8 cellular contexts compared by ENCODE assay signal in the genomic region with DNA sequence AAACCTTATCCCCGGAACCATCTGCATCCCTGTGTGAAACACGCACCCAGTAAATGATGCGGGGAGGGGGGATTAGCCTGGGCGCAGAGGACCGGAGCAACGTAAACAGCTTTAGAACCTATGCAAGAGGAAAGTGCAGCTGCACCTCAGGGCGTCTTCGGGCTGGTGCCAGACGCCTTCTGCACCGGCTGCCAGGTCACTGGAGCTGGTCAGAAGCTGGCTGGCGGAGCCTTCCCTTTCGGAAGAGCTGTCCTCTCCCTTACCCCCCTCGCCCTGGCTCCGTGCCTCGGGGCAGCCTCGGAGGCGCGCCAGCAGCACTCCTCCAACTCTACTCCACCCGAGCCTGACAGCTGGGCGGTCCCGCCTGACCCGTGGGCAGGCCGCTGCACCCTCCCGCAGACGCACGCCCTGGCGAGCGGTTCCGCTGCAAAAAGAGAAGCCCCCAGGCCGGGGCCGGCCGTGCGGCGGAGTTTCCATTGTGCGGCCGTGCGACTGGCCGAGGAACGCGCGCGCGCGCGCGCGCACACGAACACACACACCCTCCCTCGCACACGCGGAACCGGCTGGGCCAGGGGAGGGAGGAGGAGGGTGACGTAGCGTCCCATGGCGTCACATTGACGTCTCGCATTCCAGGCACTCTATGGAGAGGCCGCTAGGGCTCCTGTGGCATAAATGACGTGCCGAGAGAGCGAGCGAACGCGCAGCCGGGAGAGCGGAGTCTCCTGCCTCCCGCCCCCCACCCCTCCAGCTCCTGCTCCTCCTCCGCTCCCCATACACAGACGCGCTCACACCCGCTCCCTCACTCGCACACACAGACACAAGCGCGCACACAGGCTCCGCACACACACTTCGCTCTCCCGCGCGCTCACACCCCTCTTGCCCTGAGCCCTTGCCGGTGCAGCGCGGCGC. TPM values are rescaled to one million over a fixed set of nuclear protein-coding genes. Genes with fewer than 3 reads are reported as not detected.
DNase-seq lines count a peak whose midpoint lies in the region; ATAC-seq and TF ChIP-seq lines count a peak whose summit lies in the region.

Gene NR4A3, plus strand, starts transcription at position 699 of the 909 bp plus-strand sequence. CDS start 6,158 bp downstream, outside the sequence.

- H3K4me1 Mint-ChIP-seq in activated T-cell treated with anti-CD3 and anti-CD28 coated beads, Interleukin-2, amount 50 U/mL, for 24 hours (ENCODE audit: low read depth): peaks cover 84% of the 10 kb centered on the region

- H3K9me2 ChIP-seq in PC-9 (ENCODE audit: insufficient read depth): no peaks in the 10 kb centered on the region

- ATAC-seq in GM21576 (IDR thresholded peaks at IDR 0.05; ENCODE audit: unreplicated experiment): peak; percentile 26

- no peaks in the 10 kb centered on the region for H4K20me1 ChIP-seq in PC-9 (ENCODE audit: insufficient read depth)

- peak within 1 kb of the TSS; percentile 94 for H2AFZ ChIP-seq in PC-9

- no peaks in the 10 kb centered on the region for H3K9me3 Mint-ChIP-seq in activated T-cell treated with anti-CD3 and anti-CD28 coated beads, Interleukin-2, amount 50 U/mL, for 24 hours

- peak; percentile 81 for DNase-seq in DMS114 treated with DMSO at 0.1 percent for 48 hours (lab: John Stamatoyannopoulos, UW; ENCODE audit: unreplicated experiment)
- DNase-seq in Jurkat, Clone E6-1 (ENCODE audit: low read depth, low spot score): peak; percentile 95
- DNase-seq in PC-9: peak; percentile 80 to 87
- DNase-seq in activated T-cell treated with anti-CD3 and anti-CD28 coated beads, Interleukin-2, amount 50 U/mL, for 24 hours: peak; percentile 87
- peak; percentile 78 to 81 for DNase-seq in stimulated activated CD8-positive, alpha-beta memory T cell treated with anti-CD3 and anti-CD28 coated beads, Interleukin-7, amount 100 ng/mL, for 1 hour (ENCODE audit: low read depth in 2 of 2)

- no TSS peak for BruUV-seq in PC-9 (replicated peaks; lab: Mats Ljungman, UMichigan)

- peak within 1 kb of the TSS; percentile 99 for H3K27ac Mint-ChIP-seq in activated T-cell treated with anti-CD3 and anti-CD28 coated beads, Interleukin-2, amount 50 U/mL, for 24 hours

- peaks cover 9% of the 10 kb centered on the region; the same call in 1 of the 2 replicates for H3F3A ChIP-seq in PC-9 (ENCODE audit: insufficient read depth, low read depth)

- H3K36me3 Mint-ChIP-seq in activated T-cell treated with anti-CD3 and anti-CD28 coated beads, Interleukin-2, amount 50 U/mL, for 24 hours (ENCODE audit: low read depth): peaks cover 41% of the 10 kb centered on the region

- H3K27me3 ChIP-seq in PC-9 (ENCODE audit: insufficient read depth, low read depth) (peaks cover 20% of the 10 kb centered on the region), esophagus (ENCODE audit: control insufficient read depth in 1 of 2, insufficient read depth in 2 of 2, low read length in 2 of 2) (peaks cover 0 to 13% of the 10 kb centered on the region in 2 donors), muscle layer of colon (ENCODE audit: control insufficient read depth in 1 of 2, insufficient read depth in 2 of 2, low read length in 2 of 2) (peaks cover 9 to 18% of the 10 kb centered on the region in 2 donors)

- WGBS in esophagus, 2 donors: 0 to 1% methylated on average over 66 to 83 of the region's 83 CpGs

- CTCF ChIA-PET in PC-9 (lab: Charles Lee): no interaction called here

- H3K9ac ChIP-seq in muscle layer of colon (ENCODE audit: low read length): peak within 1 kb of the TSS; percentile 98

- no peak for TF ChIP-seq CTCF in PC-9 (conservative IDR thresholded peaks at IDR 0.05)

- H3K36me3 ChIP-seq in PC-9 (ENCODE audit: low read depth): no peaks in the 10 kb centered on the region
- H3K36me3 ChIP-seq in esophagus (ENCODE audit: control insufficient read depth in 2 of 2, insufficient read depth in 2 of 2, low read length in 1 of 2): no peaks in the 10 kb centered on the region
- H3K36me3 ChIP-seq in muscle layer of colon (ENCODE audit: insufficient read depth, low read length): no peaks in the 10 kb centered on the region

- peaks cover 32% of the 10 kb centered on the region for H3K4me1 ChIP-seq in PC-9 (replicated peaks; ENCODE audit: insufficient read depth)
- H3K4me1 ChIP-seq in esophagus (ENCODE audit: control insufficient read depth in 2 of 2, insufficient read depth in 2 of 2, low read length in 1 of 2): peaks cover 0 to 10% of the 10 kb centered on the region in 2 donors
- peaks cover 15% of the 10 kb centered on the region for H3K4me1 ChIP-seq in muscle layer of colon (ENCODE audit: insufficient read depth, low read length)

- H3K4me3 Mint-ChIP-seq in activated T-cell treated with anti-CD3 and anti-CD28 coated beads, Interleukin-2, amount 50 U/mL, for 24 hours: peak within 1 kb of the TSS; percentile 98

- H3K4me3 ChIP-seq in Jurkat, Clone E6-1 (ENCODE audit: low read length): peak within 1 kb of the TSS; percentile 81
- peak within 1 kb of the TSS; percentile 87 for H3K4me3 ChIP-seq in PC-9
- H3K4me3 ChIP-seq in esophagus (ENCODE audit: low read depth in 1 of 2, low read length in 2 of 2): peak within 1 kb of the TSS; percentile 65 to 83
- H3K4me3 ChIP-seq in muscle layer of colon (ENCODE audit: low read depth in 1 of 2, low read length in 2 of 2): peak within 1 kb of the TSS; percentile 92 to 95

- H3K27ac ChIP-seq in PC-9: no peak within 1 kb of the TSS
- H3K27ac ChIP-seq in esophagus (ENCODE audit: low read depth in 2 of 2, low read length in 1 of 2): peak within 1 kb of the TSS; percentile 96 to 98
- H3K27ac ChIP-seq in muscle layer of colon (ENCODE audit: low read depth, low read length): peak within 1 kb of the TSS; percentile 99

- no peaks in the 10 kb centered on the region for H3K79me2 ChIP-seq in PC-9 (ENCODE audit: low read depth)

- H3K27me3 Mint-ChIP-seq in activated T-cell treated with anti-CD3 and anti-CD28 coated beads, Interleukin-2, amount 50 U/mL, for 24 hours: peaks cover 15% of the 10 kb centered on the region

- H3K4me2 ChIP-seq in PC-9: peak within 1 kb of the TSS; percentile 93

- intact Hi-C loops in PC-9 (cut with micrococcal nuclease; ENCODE audit: unreplicated experiment): loop anchor here (1.0 to 10.0 kb wide), 5 partner anchors 84 to 1576 kb away; partner anchors contain the start of genes MRPL50, MSANTD3 and ZNF189

- no peaks in the 10 kb centered on the region for H3K9me3 ChIP-seq in PC-9 (ENCODE audit: insufficient read depth, low read depth)
- H3K9me3 ChIP-seq in esophagus (ENCODE audit: control insufficient read depth in 2 of 2, insufficient read depth in 1 of 2, low read depth in 1 of 2, low read length in 1 of 2): no peaks in the 10 kb centered on the region
- no peaks in the 10 kb centered on the region for H3K9me3 ChIP-seq in muscle layer of colon (ENCODE audit: low read length)

- POLR2A ChIA-PET in PC-9 (lab: Charles Lee; ENCODE audit: unreplicated experiment): interaction anchor here (0.7 kb wide), 1 partner anchor 244 kb away, joined by 4 read pairs; no protein-coding TSS in a partner anchor

RNA-seq across cellular contexts. Expression of gene NR4A3, which starts in this region (rescaled TPM):
- polyA plus RNA-seq in Jurkat, Clone E6-1 (2012; ENCODE audit: insufficient read depth, insufficient read length): 0.17 TPM
- total RNA-seq in PC-9 (2021): not detected in 2 replicates
- under 1 TPM; 0.29 to 0.33 TPM for polyA plus RNA-seq in esophagus

Comparison
In these comparisons a context has a peak if more than half of its experiments do, and no peak if none do; other contexts are left out.
1. Peak in DNase-seq, H3K4me3 ChIP-seq and H3K4me2 ChIP-seq in PC-9; RNA of the gene not detected or under 1 TPM.